ENCODE assay signal across 28 cellular contexts in the genomic region with DNA sequence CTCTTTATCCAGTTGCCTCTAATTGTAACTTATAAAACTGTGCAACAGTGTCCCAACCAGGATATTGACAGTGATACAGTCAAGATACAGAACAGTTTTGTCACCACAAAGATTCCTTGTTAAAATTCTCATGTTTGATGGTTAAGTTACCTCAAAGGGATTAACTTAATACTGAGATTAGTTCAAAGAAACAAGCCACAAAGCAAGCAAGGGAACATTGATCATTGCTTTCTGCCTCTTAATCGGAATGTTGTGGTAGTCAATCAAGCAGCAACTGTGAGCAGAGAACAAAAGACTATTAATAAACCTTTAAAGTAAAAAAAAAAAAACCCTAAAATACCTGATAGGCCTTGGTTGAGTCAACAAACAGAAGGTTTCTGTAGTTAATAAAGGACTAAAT.
"Had no signal": no experiment of that assay in that cellular context is flagged by ENCODE, and none has a peak within 500 bp of the region (broad histone marks: within the 10 kb centered on the region; RNA-seq: fewer than 3 reads in every experiment).

No MANE protein-coding gene starts in this region.

- H3K4me1 ChIP-seq: heart right ventricle, left lung, lower lobe of right lung, right atrium auricular region, testis had no signal

- H3K27me3 Mint-ChIP-seq: activated B cell treated with CpG ODN at 0.5 μM for 24 hours; activated CD8-positive, alpha-beta T cell treated with anti-CD3 and anti-CD28 coated beads for 36 hours; activated T-helper 17 cell treated with anti-CD3 and anti-CD28 coated beads, Interleukin-2, amount 50 U/mL, for 72 hours; effector memory CD8-positive, alpha-beta T cell had no signal

- H3K4me1 Mint-ChIP-seq: activated B cell treated with CpG ODN at 0.5 μM for 24 hours, nephron had no signal

- DNase-seq: activated B cell treated with CpG ODN at 0.5 μM for 24 hours; activated CD4-positive, alpha-beta T cell treated with anti-CD3 and anti-CD28 coated beads, Interleukin-2, amount 50 U/mL, for 1 hour; activated CD8-positive, alpha-beta T cell treated with anti-CD3 and anti-CD28 coated beads for 36 hours; activated T-cell treated with anti-CD3 and anti-CD28 coated beads, Interleukin-2, amount 50 U/mL, for 4 hours; body of pancreas; dorsolateral prefrontal cortex; effector memory CD8-positive, alpha-beta T cell; foreskin keratinocyte; heart right ventricle; kidney glomerular epithelial cell; left lung; lower lobe of right lung; mesenchymal stem cell; ovary; stimulated activated CD4-positive, alpha-beta T cell treated with anti-CD3 and anti-CD28 coated beads, Interleukin-4, amount 100 ng/mL, for 1 hour; stimulated activated naive CD8-positive, alpha-beta T cell treated with anti-CD3 and anti-CD28 coated beads, Interleukin-15, Interleukin-2, amounts not matched to agents 100 U/mL and 50 U/mL, for 24 hours; T-helper 1 cell; testis; transverse colon had no signal

- H3K36me3 ChIP-seq: esophagus muscularis mucosa, heart right ventricle, left lung, lower lobe of right lung, neutrophil, ovary, prostate gland, right atrium auricular region, transverse colon had no signal

- H3K27ac Mint-ChIP-seq: activated B cell treated with CpG ODN at 0.5 μM for 24 hours; activated CD8-positive, alpha-beta T cell treated with anti-CD3 and anti-CD28 coated beads for 36 hours; activated naive CD4-positive, alpha-beta T cell treated with anti-CD3 and anti-CD28 coated beads, Interleukin-2, amount 50 U/mL, for 72 hours; activated T-helper 17 cell treated with anti-CD3 and anti-CD28 coated beads, Interleukin-2, amount 50 U/mL, for 72 hours; effector memory CD8-positive, alpha-beta T cell; nephron; T-helper 2 cell treated with Interferon-gamma antibody and Interleukin-4, amounts not matched to agents 5 μg/mL and 100 μg/mL, for 36 hours had no signal

- H3K27me3 ChIP-seq: body of pancreas, dorsolateral prefrontal cortex, esophagus muscularis mucosa, foreskin keratinocyte, heart right ventricle, left lung, neutrophil, ovary, right atrium auricular region, testis, transverse colon had no signal

- H3K4me3 Mint-ChIP-seq: activated B cell treated with CpG ODN at 0.5 μM for 24 hours; activated CD8-positive, alpha-beta T cell treated with anti-CD3 and anti-CD28 coated beads for 36 hours; activated T-cell treated with anti-CD3 and anti-CD28 coated beads, Interleukin-2, amount 50 U/mL, for 4 hours; activated T-helper 17 cell treated with anti-CD3 and anti-CD28 coated beads, Interleukin-2, amount 50 U/mL, for 72 hours; effector memory CD8-positive, alpha-beta T cell; nephron; T-helper 2 cell treated with Interferon-gamma antibody and Interleukin-4, amounts not matched to agents 5 μg/mL and 100 μg/mL, for 36 hours had no signal

- H3K4me3 ChIP-seq: body of pancreas, coronary artery, dorsolateral prefrontal cortex, esophagus muscularis mucosa, heart right ventricle, left lung, lower lobe of right lung, ovary, prostate gland, right atrium auricular region, testis, transverse colon had no signal

- H3K9me3 ChIP-seq: body of pancreas, esophagus muscularis mucosa, lower lobe of right lung, neutrophil, ovary, prostate gland, testis, transverse colon had no signal
